Comparison of ENCODE assay signal across 8 cellular contexts in the genomic region with DNA sequence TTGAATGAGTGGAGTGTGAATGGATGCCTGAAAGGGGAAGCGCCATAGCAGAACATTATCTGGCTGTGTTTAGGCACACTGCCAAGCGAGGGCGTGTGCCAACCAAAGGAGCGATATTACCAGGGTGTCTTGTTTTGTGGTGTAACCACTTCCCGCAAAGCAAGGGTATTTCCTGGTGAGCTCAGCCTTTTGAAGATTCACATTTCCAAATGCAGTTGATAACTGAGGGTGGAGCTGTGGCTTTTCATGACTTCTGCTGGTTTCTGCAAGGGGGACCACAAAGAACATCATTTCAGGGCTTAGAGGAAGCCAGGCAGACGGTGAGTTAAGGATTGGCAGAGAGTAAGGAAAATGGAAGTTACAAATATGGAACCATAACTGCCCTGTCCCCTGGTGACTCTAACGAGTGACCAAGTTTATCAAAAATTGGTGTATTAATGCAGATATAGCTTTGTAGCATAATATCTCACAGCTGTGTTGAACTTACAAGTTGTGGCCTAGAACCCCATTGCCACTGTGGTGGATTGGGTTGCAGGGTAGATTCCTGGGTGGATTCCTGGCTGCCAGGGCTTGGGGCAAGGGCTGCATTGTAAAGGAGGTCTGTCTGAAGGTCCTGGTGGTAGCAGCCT.
DNase-seq lines count a peak whose midpoint lies in the region; ATAC-seq and TF ChIP-seq lines count a peak whose summit lies in the region.

No MANE protein-coding gene starts in this region.

- ATAC-seq in HG02970 (IDR thresholded peaks at IDR 0.05; ENCODE audit: low FRiP score, unreplicated experiment) (peak; percentile 70), GM21619 (IDR thresholded peaks at IDR 0.05; ENCODE audit: unreplicated experiment) (no peak)

- H3K27me3 ChIP-seq in ovary = no peaks in the 10 kb centered on the region

- DNase-seq in GM03348 (ENCODE audit: low spot score) = peak; percentile 61
- DNase-seq in NCI-H748 treated with DMSO at 0.1 percent for 48 hours (lab: John Stamatoyannopoulos, UW) = peak; percentile 3
- DNase-seq in activated CD8-positive, alpha-beta memory T cell treated with anti-CD3 and anti-CD28 coated beads for 1 hour (ENCODE audit: extremely low read depth in 1 of 2, low read depth in 1 of 2) = peak; percentile 63 to 71
- DNase-seq in epidermal melanocyte (ENCODE audit: insufficient read length, low spot score) = peak; percentile 22
- DNase-seq in renal cortical epithelial cell (ENCODE audit: low read depth) = peak; percentile 90
- DNase-seq in ovary = no peak

- H3K27ac ChIP-seq in ovary = no peak overlapping the region

- no peaks in the 10 kb centered on the region for H3K9me3 ChIP-seq in ovary

- H3K4me1 ChIP-seq in ovary (ENCODE audit: insufficient read depth) = peaks cover 7% of the 10 kb centered on the region

- no peak for TF ChIP-seq EP300 in ovary (IDR thresholded peaks at IDR 0.05)

- no peaks in the 10 kb centered on the region for H3K36me3 ChIP-seq in ovary

- H3K4me3 ChIP-seq in ovary = no peak overlapping the region

- TF ChIP-seq CTCF in ovary (IDR thresholded peaks at IDR 0.05) = no peak

- WGBS in ovary, 3 donors = 81 to 85% (median 81%) methylated on average over 7 of the region's 7 CpGs

- intact Hi-C loops in ovary (cut with DNase I) = no loop called here

- no peak for TF ChIP-seq POLR2A in ovary (IDR thresholded peaks at IDR 0.05)

Comparison
In these comparisons a context has a peak if more than half of its experiments do, and no peak if none do; other contexts are left out.
1. DNase-seq: peak in GM03348 (single experiment), NCI-H748 treated with DMSO at 0.1 percent for 48 hours (single experiment), activated CD8-positive, alpha-beta memory T cell treated with anti-CD3 and anti-CD28 coated beads for 1 hour (2 of 2), epidermal melanocyte (single experiment) and renal cortical epithelial cell (single experiment); none in ovary (0 of 5).